ENCODE assay signal across 35 cellular contexts in the genomic region with DNA sequence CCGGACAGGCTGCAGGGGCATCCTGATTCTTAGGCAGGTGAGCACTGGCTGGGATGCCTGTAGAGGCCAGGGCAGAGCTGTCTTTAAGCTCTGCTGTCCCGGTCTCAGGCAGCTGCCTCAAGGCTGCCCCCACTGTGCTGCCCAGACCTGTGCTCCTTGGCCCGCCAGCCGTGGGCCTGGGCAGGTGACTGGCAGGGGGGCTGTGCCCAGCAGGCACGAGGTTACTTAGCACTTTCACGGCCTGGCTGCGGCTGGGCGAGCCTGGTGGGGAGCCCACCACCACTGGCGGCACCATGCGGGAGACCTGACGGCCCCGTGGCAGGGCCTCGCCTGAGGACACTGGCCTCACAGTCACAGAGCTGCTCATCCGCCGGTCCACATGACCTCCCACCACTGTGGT. TPM values are rescaled to one million over a fixed set of nuclear protein-coding genes. Genes with fewer than 3 reads are reported as not detected.
"Had no signal": no experiment of that assay in that cellular context is flagged by ENCODE, and none has a peak within 500 bp of the region (broad histone marks: within the 10 kb centered on the region; RNA-seq: fewer than 3 reads in every experiment).

No MANE protein-coding gene starts in this region.

- H3K4me1 Mint-ChIP-seq: activated CD4-positive, alpha-beta T cell treated with anti-CD3 and anti-CD28 coated beads, Interleukin-2, amount 10 ng/mL, durations not matched to agents 24 days and 14 days; immature natural killer cell; mesothelial cell of epicardium had no signal

- DNase-seq: activated CD4-positive, alpha-beta memory T cell treated with anti-CD3 and anti-CD28 coated beads for 36 hours; activated CD4-positive, alpha-beta T cell treated with anti-CD3 and anti-CD28 coated beads, Interleukin-2, amount 10 ng/mL, durations not matched to agents 24 days and 14 days; activated CD4-positive, CD25-positive, alpha-beta regulatory T cell treated with anti-CD3 and anti-CD28 coated beads, Interleukin-2, amount 50 U/mL, for 72 hours; activated CD8-positive, alpha-beta memory T cell treated with anti-CD3 and anti-CD28 coated beads, Interleukin-2, amount 50 U/mL, for 4 hours; activated gamma-delta T cell treated with Interleukin-2 at 50 U/mL for 16 hours; activated naive CD4-positive, alpha-beta T cell treated with anti-CD3 and anti-CD28 coated beads, Interleukin-2, amount 50 U/mL, for 16 hours; activated T-cell treated with anti-CD3 and anti-CD28 coated beads, Interleukin-2, amount 50 U/mL, for 1 hour; amniotic stem cell; brain microvascular endothelial cell; endodermal cell; foreskin keratinocyte; heart left ventricle; hypothalamus; immature natural killer cell; naive B cell; nephron progenitor cell; ovary; stimulated activated CD4-positive, alpha-beta T cell treated with anti-CD3 and anti-CD28 coated beads, Interleukin-2, amount 100 ng/mL, for 24 hours; stimulated activated naive CD4-positive, alpha-beta T cell treated with Interleukin-2 at 50 U/mL for 16 hours; T-helper 9 cell; testis; transverse colon; WERI-Rb-1 had no signal

- H3K9me3 ChIP-seq: esophagus muscularis mucosa, heart left ventricle, ovary, prostate gland, testis, transverse colon had no signal

- H3K27ac Mint-ChIP-seq: activated CD4-positive, alpha-beta memory T cell treated with anti-CD3 and anti-CD28 coated beads for 36 hours; activated CD4-positive, alpha-beta T cell treated with anti-CD3 and anti-CD28 coated beads, Interleukin-2, amount 10 ng/mL, durations not matched to agents 24 days and 14 days; endodermal cell; immature natural killer cell; mesothelial cell of epicardium; T-helper 1 cell treated with Interleukin-12 subunit alpha and Interleukin-12 subunit beta and Interleukin-4 antibody, amounts not matched to agents 30 μg/mL and 1 μg/mL, for 36 hours had no signal

- FAIRE-seq: astrocyte, urothelium cell line had no signal

- H3K27me3 ChIP-seq: brain microvascular endothelial cell, foreskin keratinocyte, ovary, testis, transverse colon had no signal

- H3K27me3 Mint-ChIP-seq: activated CD4-positive, alpha-beta memory T cell treated with anti-CD3 and anti-CD28 coated beads for 36 hours; activated CD4-positive, alpha-beta T cell treated with anti-CD3 and anti-CD28 coated beads, Interleukin-2, amount 10 ng/mL, durations not matched to agents 24 days and 14 days had no signal

- H3K9me3 Mint-ChIP-seq: activated CD4-positive, alpha-beta memory T cell treated with anti-CD3 and anti-CD28 coated beads for 36 hours; activated CD4-positive, alpha-beta T cell treated with anti-CD3 and anti-CD28 coated beads, Interleukin-2, amount 10 ng/mL, durations not matched to agents 24 days and 14 days; endodermal cell; immature natural killer cell; mesothelial cell of epicardium; nephron progenitor cell; T-helper 1 cell treated with Interleukin-12 subunit alpha and Interleukin-12 subunit beta and Interleukin-4 antibody, amounts not matched to agents 30 μg/mL and 1 μg/mL, for 36 hours had no signal

- H3K4me2 ChIP-seq: smooth muscle cell had no signal

- H3K4me3 Mint-ChIP-seq: activated CD4-positive, alpha-beta memory T cell treated with anti-CD3 and anti-CD28 coated beads for 36 hours; activated CD4-positive, alpha-beta T cell treated with anti-CD3 and anti-CD28 coated beads, Interleukin-2, amount 10 ng/mL, durations not matched to agents 24 days and 14 days; endodermal cell; immature natural killer cell; mesothelial cell of epicardium; naive B cell; nephron progenitor cell; T-helper 1 cell treated with Interleukin-12 subunit alpha and Interleukin-12 subunit beta and Interleukin-4 antibody, amounts not matched to agents 30 μg/mL and 1 μg/mL, for 36 hours had no signal

- H3K4me3 ChIP-seq: coronary artery, esophagus muscularis mucosa, heart left ventricle, ovary, prostate gland, smooth muscle cell, testis, transverse colon had no signal

- H3K27ac ChIP-seq: brain microvascular endothelial cell, coronary artery, esophagus muscularis mucosa, foreskin keratinocyte, heart left ventricle, ovary, prostate gland, testis, transverse colon, WERI-Rb-1 had no signal

- ATAC-seq: foreskin keratinocyte had no signal

- H3K4me1 ChIP-seq: esophagus muscularis mucosa, foreskin keratinocyte, prostate gland, testis had no signal

- H3K36me3 ChIP-seq: brain microvascular endothelial cell, esophagus muscularis mucosa, heart left ventricle, ovary, prostate gland, transverse colon, WERI-Rb-1 had no signal

- H3K36me3 Mint-ChIP-seq: activated CD4-positive, alpha-beta memory T cell treated with anti-CD3 and anti-CD28 coated beads for 36 hours; immature natural killer cell; mesothelial cell of epicardium; naive B cell had no signal

RNA-seq across cellular contexts. Expression of gene CRYBG2, which starts 8.2 kb away (rescaled TPM):
- total RNA-seq: cardiac septum had no signal
- polyA plus RNA-seq: heart left ventricle had no signal

RNA-seq across cellular contexts. Expression of gene ZNF683, which starts 26.8 kb away (rescaled TPM):
- total RNA-seq: activated CD4-positive, alpha-beta memory T cell treated with anti-CD3 and anti-CD28 coated beads for 36 hours; activated CD4-positive, alpha-beta T cell treated with anti-CD3 and anti-CD28 coated beads, Interleukin-2, amount 10 ng/mL, durations not matched to agents 24 days and 14 days; astrocyte; cardiac septum; cerebellum; endodermal cell; esophagus muscularis mucosa; foreskin keratinocyte; kidney epithelial cell; lower leg skin; mesothelial cell of epicardium; smooth muscle cell; transverse colon had no signal
- polyA plus RNA-seq: foreskin keratinocyte, smooth muscle cell had no signal

RNA-seq across cellular contexts. Expression of gene CD52, which starts 28.0 kb away (rescaled TPM):
- total RNA-seq: astrocyte, cerebellum, kidney epithelial cell, smooth muscle cell had no signal
